In genomic region chr15:93028111-93028631, GRCh38 we compare ENCODE assay signal across 9 cellular contexts.
A peak's percentile ranks its signal among the peaks of the same experiment; 100 is the strongest.
DNase-seq lines count a peak whose midpoint lies in the region; ATAC-seq lines count a peak whose summit lies in the region.
"Had no signal": no experiment of that assay in that cellular context is flagged by ENCODE, and none has a peak within 500 bp of the region (broad histone marks: within the 10 kb centered on the region; RNA-seq: fewer than 3 reads in every experiment).

No MANE protein-coding gene starts in this region.

- H3K4me1 ChIP-seq in adipocyte (ENCODE audit: control insufficient read depth, insufficient read depth, low read length) (peaks cover 44% of the 10 kb centered on the region), skeletal muscle satellite cell (ENCODE audit: control insufficient read depth, insufficient read depth, low read length) (peaks cover 36% of the 10 kb centered on the region)

- peak; percentile 11 for ATAC-seq in left ventricle myocardium superior
- no peak for ATAC-seq in GM19395 (IDR thresholded peaks at IDR 0.05; ENCODE audit: unreplicated experiment)
- ATAC-seq in HG02763 (IDR thresholded peaks at IDR 0.05; ENCODE audit: unreplicated experiment): no peak

- peak overlapping the region; percentile 83 for H3K9ac ChIP-seq in adipocyte (ENCODE audit: low read length)
- peak overlapping the region; percentile 65 for H3K9ac ChIP-seq in skeletal muscle satellite cell (ENCODE audit: low read depth, low read length)

- H3K9me3 ChIP-seq in adipocyte (ENCODE audit: control insufficient read depth, low read length) (no peaks in the 10 kb centered on the region), skeletal muscle satellite cell (replicated peaks; ENCODE audit: low read length) (no peaks in the 10 kb centered on the region)

- no peak overlapping the region for H3K4me3 ChIP-seq in H7 (ENCODE audit: insufficient read depth, low read depth, low read length)
- peak overlapping the region; percentile 64 for H3K4me3 ChIP-seq in adipocyte (ENCODE audit: low read length)
- H3K4me3 ChIP-seq in skeletal muscle satellite cell (ENCODE audit: low read length): no peak overlapping the region

- H3K4me2 ChIP-seq in skeletal muscle satellite cell (ENCODE audit: low read length): peak overlapping the region; percentile 76

- no peaks in the 10 kb centered on the region for H3K27me3 ChIP-seq in H7 (ENCODE audit: control insufficient read depth, insufficient read depth, low read length)
- no peaks in the 10 kb centered on the region for H3K27me3 ChIP-seq in adipocyte (replicated peaks; ENCODE audit: control insufficient read depth, insufficient read depth, low read length)
- H3K27me3 ChIP-seq in skeletal muscle satellite cell (ENCODE audit: control insufficient read depth, insufficient read depth, low read length): no peaks in the 10 kb centered on the region

- H3K36me3 ChIP-seq in H7 (replicated peaks; ENCODE audit: control insufficient read depth, insufficient read depth, low read length) (peaks cover 23% of the 10 kb centered on the region), adipocyte (ENCODE audit: control insufficient read depth, insufficient read depth, low read length, severe bottlenecking) (peaks cover 48% of the 10 kb centered on the region), skeletal muscle satellite cell (ENCODE audit: insufficient read depth, low read length) (peaks cover 51% of the 10 kb centered on the region)

- intact Hi-C loops in left ventricle myocardium superior (cut with micrococcal nuclease): no loop called here

- peak; percentile 56 for DNase-seq in H7
- DNase-seq in adipocyte (ENCODE audit: low read depth): no peak
- no peak for DNase-seq in left ventricle myocardium superior
- DNase-seq in NCI-H1930 (lab: John Stamatoyannopoulos, UW): no peak
- no peak for DNase-seq in RPMI8226
- DNase-seq: activated CD4-positive, alpha-beta T cell treated with anti-CD3 and anti-CD28 coated beads, Interleukin-2, amount 50 U/mL, for 1 hour had no signal
